ENCODE assay signal across 24 cellular contexts in genomic region chr11:80837051-80837450, GRCh38.
"Had no signal": no experiment of that assay in that cellular context is flagged by ENCODE, and none has a peak within 500 bp of the region (broad histone marks: within the 10 kb centered on the region; RNA-seq: fewer than 3 reads in every experiment).

No MANE protein-coding gene starts in this region.

- ATAC-seq: natural killer cell; psoas muscle; right cardiac atrium; right lobe of liver; stimulated activated memory B cell treated with anti-CD40 and anti-IgM and Interleukin-4, amounts not matched to agents 10 μg/mL and 1 μg/mL and 100 μg/mL, for 72 hours had no signal

- H3K4me2 ChIP-seq: neural progenitor cell had no signal

- H3K27ac ChIP-seq: neural progenitor cell, ovary, parathyroid adenoma, psoas muscle, right lobe of liver, sigmoid colon, stomach, thoracic aorta, thyroid gland, tibial nerve, upper lobe of left lung, vagina had no signal

- DNase-seq: natural killer cell; occipital lobe; ovary; posterior cingulate gyrus; psoas muscle; right cardiac atrium; right lobe of liver; sigmoid colon; small intestine; stimulated activated CD4-positive, alpha-beta T cell treated with anti-CD3 and anti-CD28 coated beads, Interleukin-1b, Interleukin-23, amount 100 ng/mL, for 48 hours; stimulated activated CD4-positive, alpha-beta T cell treated with anti-CD3 and anti-CD28 coated beads, Interleukin-4, amount 100 ng/mL, for 1 hour; stimulated activated CD4-positive, alpha-beta T cell treated with anti-CD3 and anti-CD28 coated beads, Interleukin-4, amount 100 ng/mL, for 4 hours; stimulated activated CD8-positive, alpha-beta memory T cell treated with anti-CD3 and anti-CD28 coated beads, Interleukin-4, amount 100 ng/mL, for 48 hours; stimulated activated naive CD4-positive, alpha-beta T cell; stomach; thyroid gland; trophoblast cell; upper lobe of left lung had no signal

- H3K4me1 ChIP-seq: neural progenitor cell, parathyroid adenoma, psoas muscle, right lobe of liver, sigmoid colon, stomach, thyroid gland, tibial nerve, upper lobe of left lung, vagina had no signal

- H3K4me3 ChIP-seq: neural progenitor cell, ovary, psoas muscle, right lobe of liver, sigmoid colon, stomach, thoracic aorta, thyroid gland, tibial nerve, upper lobe of left lung, vagina had no signal

- H3K9me3 ChIP-seq: ovary, psoas muscle, right lobe of liver, sigmoid colon, stomach, thoracic aorta, thyroid gland, tibial nerve, upper lobe of left lung, vagina had no signal

- H3K9ac ChIP-seq: neural progenitor cell, parathyroid adenoma had no signal

- H3K36me3 ChIP-seq: neural progenitor cell, ovary, right lobe of liver, sigmoid colon, stomach, thoracic aorta, thyroid gland, tibial nerve, upper lobe of left lung, vagina had no signal

- H3K27me3 ChIP-seq: neural progenitor cell, ovary, right lobe of liver, sigmoid colon, stomach, thyroid gland, tibial nerve, upper lobe of left lung, vagina had no signal
